18 cellular contexts compared by ENCODE assay signal in genomic region chr17:75388476-75389030, GRCh38. TPM values are rescaled to one million over a fixed set of nuclear protein-coding genes. Genes with fewer than 3 reads are reported as not detected.
DNase-seq lines count a peak whose midpoint lies in the region; ATAC-seq lines count a peak whose summit lies in the region.
"Had no signal": no experiment of that assay in that cellular context is flagged by ENCODE, and none has a peak within 500 bp of the region (broad histone marks: within the 10 kb centered on the region; RNA-seq: fewer than 3 reads in every experiment).

No MANE protein-coding gene starts in this region.

- H3K79me2 ChIP-seq in trophoblast cell (ENCODE audit: control insufficient read depth, insufficient read depth, low read length, poor library complexity): peaks cover 5% of the 10 kb centered on the region

- H3K36me3 Mint-ChIP-seq in activated naive CD4-positive, alpha-beta T cell treated with anti-CD3 and anti-CD28 coated beads, Interleukin-2, amount 50 U/mL, for 24 hours: peaks cover 21% of the 10 kb centered on the region
- peaks cover 33% of the 10 kb centered on the region for H3K36me3 Mint-ChIP-seq in activated naive CD4-positive, alpha-beta T cell treated with anti-CD3 and anti-CD28 coated beads for 36 hours (ENCODE audit: low read depth)
- peaks cover 38% of the 10 kb centered on the region for H3K36me3 Mint-ChIP-seq in activated naive CD8-positive, alpha-beta T cell treated with anti-CD3 and anti-CD28 coated beads, Interleukin-2, amount 10 ng/mL, durations not matched to agents 7 days and 5 days

- H3K9me3 ChIP-seq in HUES6 (ENCODE audit: control insufficient read depth, insufficient read depth, low read depth, low read length) (no peaks in the 10 kb centered on the region), trophoblast cell (ENCODE audit: insufficient read depth, low read depth, low read length) (no peaks in the 10 kb centered on the region)
- H3K9me3 ChIP-seq: prostate gland, sigmoid colon, tibial nerve had no signal

- H3K18ac ChIP-seq in trophoblast cell (ENCODE audit: low read length): no peak overlapping the region

- no peak overlapping the region for H3K14ac ChIP-seq in trophoblast cell (ENCODE audit: low read length)

- POLR2A ChIA-PET in activated naive CD8-positive, alpha-beta T cell treated with anti-CD3 and anti-CD28 coated beads, Interleukin-2, amount 10 ng/mL, durations not matched to agents 7 days and 5 days (lab: Charles Lee): no interaction called here

- no peak overlapping the region for H4K8ac ChIP-seq in trophoblast cell (ENCODE audit: low read depth, low read length)

- H3K27me3 Mint-ChIP-seq in activated naive CD4-positive, alpha-beta T cell treated with anti-CD3 and anti-CD28 coated beads, Interleukin-2, amount 50 U/mL, for 24 hours: no peaks in the 10 kb centered on the region
- H3K27me3 Mint-ChIP-seq in activated naive CD4-positive, alpha-beta T cell treated with anti-CD3 and anti-CD28 coated beads for 36 hours (ENCODE audit: low read depth): no peaks in the 10 kb centered on the region
- no peaks in the 10 kb centered on the region for H3K27me3 Mint-ChIP-seq in activated naive CD8-positive, alpha-beta T cell treated with anti-CD3 and anti-CD28 coated beads, Interleukin-2, amount 10 ng/mL, durations not matched to agents 7 days and 5 days

- H3K36me3 ChIP-seq in HUES6 (ENCODE audit: control insufficient read depth, insufficient read depth, low read length) (peaks cover 33% of the 10 kb centered on the region), trophoblast cell (ENCODE audit: control insufficient read depth in 1 of 2, insufficient read depth in 2 of 2, low read length in 2 of 2) (peaks cover 2 to 9% of the 10 kb centered on the region in 2 experiments)
- H3K36me3 ChIP-seq: prostate gland, sigmoid colon, tibial nerve had no signal

- H2BK120ac ChIP-seq in trophoblast cell (ENCODE audit: insufficient read depth, low read length, poor library complexity): no peak overlapping the region

- H2BK5ac ChIP-seq in trophoblast cell (ENCODE audit: low read depth, low read length, poor library complexity): no peak overlapping the region

- H2AK5ac ChIP-seq in trophoblast cell (ENCODE audit: low read length): no peak overlapping the region

- H4K12ac ChIP-seq in trophoblast cell (ENCODE audit: low read depth, low read length): no peak overlapping the region

- H3K27me3 ChIP-seq in HUES6 (ENCODE audit: control insufficient read depth, insufficient read depth, low read length): no peaks in the 10 kb centered on the region
- no peaks in the 10 kb centered on the region for H3K27me3 ChIP-seq in trophoblast cell (ENCODE audit: insufficient read depth, low read length)
- H3K27me3 ChIP-seq: neural progenitor cell, sigmoid colon, tibial nerve had no signal

- intact Hi-C loops in activated naive CD4-positive, alpha-beta T cell treated with anti-CD3 and anti-CD28 coated beads for 36 hours (cut with micrococcal nuclease): no loop called here

- CTCF ChIA-PET in activated naive CD4-positive, alpha-beta T cell treated with anti-CD3 and anti-CD28 coated beads for 36 hours (lab: Charles Lee): no interaction called here

- H3K27ac Mint-ChIP-seq in activated naive CD4-positive, alpha-beta T cell treated with anti-CD3 and anti-CD28 coated beads, Interleukin-2, amount 50 U/mL, for 24 hours: peak overlapping the region; percentile 60
- H3K27ac Mint-ChIP-seq in activated naive CD4-positive, alpha-beta T cell treated with anti-CD3 and anti-CD28 coated beads for 36 hours: no peak overlapping the region
- peak overlapping the region; percentile 25 for H3K27ac Mint-ChIP-seq in activated naive CD8-positive, alpha-beta T cell treated with anti-CD3 and anti-CD28 coated beads, Interleukin-2, amount 10 ng/mL, durations not matched to agents 7 days and 5 days
- H3K27ac Mint-ChIP-seq: neural progenitor cell had no signal

- peak overlapping the region; percentile 64 for H3K4ac ChIP-seq in trophoblast cell (ENCODE audit: low read depth, low read length)

- 0 out of 2 replicates have a peak overlapping the region, but pooled peaks have one; percentile 40 for H3K27ac ChIP-seq in HUES6 (ENCODE audit: low read depth, low read length)
- no peak overlapping the region for H3K27ac ChIP-seq in trophoblast cell (ENCODE audit: low read depth, low read length)
- H3K27ac ChIP-seq: neural progenitor cell, tibial nerve, WERI-Rb-1 had no signal

- peaks cover 3% of the 10 kb centered on the region for H3K79me1 ChIP-seq in trophoblast cell (ENCODE audit: low read length)

- no peak overlapping the region for H4K91ac ChIP-seq in trophoblast cell (ENCODE audit: low read depth, low read length)

- no peak overlapping the region for H2BK12ac ChIP-seq in trophoblast cell (ENCODE audit: low read length)

- peaks cover 72% of the 10 kb centered on the region for H3K4me1 Mint-ChIP-seq in activated naive CD4-positive, alpha-beta T cell treated with anti-CD3 and anti-CD28 coated beads, Interleukin-2, amount 50 U/mL, for 24 hours
- H3K4me1 Mint-ChIP-seq in activated naive CD4-positive, alpha-beta T cell treated with anti-CD3 and anti-CD28 coated beads for 36 hours (ENCODE audit: low read depth): peaks cover 59% of the 10 kb centered on the region
- peaks cover 34% of the 10 kb centered on the region for H3K4me1 Mint-ChIP-seq in activated naive CD8-positive, alpha-beta T cell treated with anti-CD3 and anti-CD28 coated beads, Interleukin-2, amount 10 ng/mL, durations not matched to agents 7 days and 5 days

- H3K4me1 ChIP-seq in HUES6 (ENCODE audit: control insufficient read depth, insufficient read depth, low read length) (peaks cover 20% of the 10 kb centered on the region), trophoblast cell (ENCODE audit: control insufficient read depth in 1 of 2, insufficient read depth in 2 of 2, low read length in 2 of 2) (peaks cover 2% of the 10 kb centered on the region in 2 experiments)
- H3K4me1 ChIP-seq: prostate gland had no signal

- H3K9ac ChIP-seq in HUES6 (ENCODE audit: low read length) (no peak overlapping the region), trophoblast cell (ENCODE audit: low read length) (no peak overlapping the region)
- H3K9ac ChIP-seq: neural progenitor cell had no signal

- no peak overlapping the region for H3K4me3 Mint-ChIP-seq in activated naive CD4-positive, alpha-beta T cell treated with anti-CD3 and anti-CD28 coated beads, Interleukin-2, amount 50 U/mL, for 24 hours
- H3K4me3 Mint-ChIP-seq in activated naive CD4-positive, alpha-beta T cell treated with anti-CD3 and anti-CD28 coated beads for 36 hours: no peak overlapping the region
- H3K4me3 Mint-ChIP-seq in activated naive CD8-positive, alpha-beta T cell treated with anti-CD3 and anti-CD28 coated beads, Interleukin-2, amount 10 ng/mL, durations not matched to agents 7 days and 5 days: no peak overlapping the region
- H3K4me3 Mint-ChIP-seq: neural progenitor cell had no signal

- H3K4me3 ChIP-seq in HUES6 (ENCODE audit: low read depth, low read length) (no peak overlapping the region), trophoblast cell (ENCODE audit: low read depth, low read length) (no peak overlapping the region)
- H3K4me3 ChIP-seq: neural progenitor cell, prostate gland, sigmoid colon, tibial nerve had no signal

- DNase-seq in activated naive CD4-positive, alpha-beta T cell treated with anti-CD3 and anti-CD28 coated beads for 36 hours: no peak
- DNase-seq in activated naive CD8-positive, alpha-beta T cell treated with anti-CD3 and anti-CD28 coated beads, Interleukin-2, amount 10 ng/mL, durations not matched to agents 7 days and 5 days: no peak
- peak in 1 of 2 donors; percentile 32 for DNase-seq in trophoblast cell
- no peak for DNase-seq in stimulated activated CD4-positive, alpha-beta T cell treated with anti-CD3 and anti-CD28 coated beads, Interleukin-2, amount 100 ng/mL, for 48 hours
- DNase-seq: activated naive CD4-positive, alpha-beta T cell treated with anti-CD3 and anti-CD28 coated beads, Interleukin-2, amount 50 U/mL, for 16 hours; C1 segment of cervical spinal cord; central memory CD4-positive, alpha-beta T cell; kidney; NCI-H2227 treated with DMSO at 0.1 percent for 48 hours; sigmoid colon; WERI-Rb-1 had no signal

- no peak overlapping the region for H3K4me2 ChIP-seq in trophoblast cell (ENCODE audit: low read length)
- H3K4me2 ChIP-seq: neural progenitor cell had no signal

- H3K23ac ChIP-seq in trophoblast cell (ENCODE audit: low read length): no peak overlapping the region

- WGBS in trophoblast cell (ENCODE audit: extremely low coverage, insufficient coverage, insufficient read length): no CpG with 5 or more reads among the region's 3 CpGs

- no peaks in the 10 kb centered on the region for H3K9me3 Mint-ChIP-seq in activated naive CD4-positive, alpha-beta T cell treated with anti-CD3 and anti-CD28 coated beads, Interleukin-2, amount 50 U/mL, for 24 hours
- no peaks in the 10 kb centered on the region for H3K9me3 Mint-ChIP-seq in activated naive CD4-positive, alpha-beta T cell treated with anti-CD3 and anti-CD28 coated beads for 36 hours
- no peaks in the 10 kb centered on the region for H3K9me3 Mint-ChIP-seq in activated naive CD8-positive, alpha-beta T cell treated with anti-CD3 and anti-CD28 coated beads, Interleukin-2, amount 10 ng/mL, durations not matched to agents 7 days and 5 days
- H3K9me3 Mint-ChIP-seq: neural progenitor cell had no signal

- no peak for ATAC-seq in activated naive CD8-positive, alpha-beta T cell treated with anti-CD3 and anti-CD28 coated beads, Interleukin-2, amount 10 ng/mL, durations not matched to agents 7 days and 5 days (ENCODE audit: low read depth)
- ATAC-seq in GM21786 (IDR thresholded peaks at IDR 0.05; ENCODE audit: unreplicated experiment) (no peak), GM19455 (IDR thresholded peaks at IDR 0.05; ENCODE audit: unreplicated experiment) (no peak)

- H2AFZ ChIP-seq in trophoblast cell (ENCODE audit: insufficient read depth, low read length, poor library complexity): no peak overlapping the region
- H2AFZ ChIP-seq: neural progenitor cell had no signal

RNA-seq across cellular contexts. Expression of gene GRB2, which starts 16.9 kb away (rescaled TPM):
- total RNA-seq in activated naive CD4-positive, alpha-beta T cell treated with anti-CD3 and anti-CD28 coated beads for 36 hours: 100 to 1,000 TPM; 166 to 169 TPM
- total RNA-seq in activated naive CD8-positive, alpha-beta T cell treated with anti-CD3 and anti-CD28 coated beads, Interleukin-2, amount 10 ng/mL, durations not matched to agents 7 days and 5 days: 100 to 1,000 TPM; 149 to 155 TPM
- polyA plus RNA-seq in trophoblast cell (2013): 120 and 126 TPM in 2 replicates
